ENCODE assay signal across 10 cellular contexts in genomic region chr11:289706-290620, GRCh38. TPM values are rescaled to one million over a fixed set of nuclear protein-coding genes. Genes with fewer than 3 reads are reported as not detected.
DNase-seq lines count a peak whose midpoint lies in the region; ATAC-seq and TF ChIP-seq lines count a peak whose summit lies in the region.
"Had no signal": no experiment of that assay in that cellular context is flagged by ENCODE, and none has a peak within 500 bp of the region (broad histone marks: within the 10 kb centered on the region; RNA-seq: fewer than 3 reads in every experiment).

No MANE protein-coding gene starts in this region.

- no peaks in the 10 kb centered on the region for H3K27me3 ChIP-seq in CD4-positive, CD25-positive, alpha-beta regulatory T cell (ENCODE audit: control insufficient read depth, insufficient read depth, low read length)
- H3K27me3 ChIP-seq in PC-3 (ENCODE audit: low read length) (no peaks in the 10 kb centered on the region), osteoblast (ENCODE audit: insufficient read depth, low read length) (peaks cover 14% of the 10 kb centered on the region)

- peak overlapping the region in 2 of 3 donors; percentile 26 to 36 for H3K27ac Mint-ChIP-seq in CD4-positive, CD25-positive, alpha-beta regulatory T cell

- H3K79me2 ChIP-seq in PC-3 (ENCODE audit: low read length), result no peaks in the 10 kb centered on the region
- H3K79me2 ChIP-seq in osteoblast (ENCODE audit: insufficient read depth, low read length), result no peaks in the 10 kb centered on the region

- CTCF ChIA-PET in PC-3 (lab: Charles Lee), result no interaction called here

- intact Hi-C loops in PC-3 (cut with micrococcal nuclease), result no loop called here

- H3F3A ChIP-seq in PC-3 (ENCODE audit: low read length, unreplicated experiment), result no peaks in the 10 kb centered on the region

- TF ChIP-seq CTCF in PC-3 (conservative IDR thresholded peaks at IDR 0.05; ENCODE audit: low read depth, low read length) (no peak), epithelial cell of proximal tubule (conservative IDR thresholded peaks at IDR 0.05; ENCODE audit: low read depth, low read length) (no peak), osteoblast (IDR thresholded peaks at IDR 0.05; ENCODE audit: extremely low read depth, low read depth, low read length) (no peak)

- no peaks in the 10 kb centered on the region for H4K20me1 ChIP-seq in PC-3 (ENCODE audit: low read length)
- H4K20me1 ChIP-seq in osteoblast (ENCODE audit: insufficient read depth, low read length), result no peaks in the 10 kb centered on the region

- no peak for ATAC-seq in CD4-positive, CD25-positive, alpha-beta regulatory T cell (ENCODE audit: low read depth in 2 of 2)
- ATAC-seq in PC-3 (no peak), HG02970 (IDR thresholded peaks at IDR 0.05; ENCODE audit: low FRiP score, unreplicated experiment) (no peak)

- no peaks in the 10 kb centered on the region for H3K36me3 ChIP-seq in CD4-positive, CD25-positive, alpha-beta regulatory T cell (ENCODE audit: control insufficient read depth, insufficient read depth, low read length)
- no peaks in the 10 kb centered on the region for H3K36me3 ChIP-seq in PC-3 (ENCODE audit: low read depth, low read length)
- no peaks in the 10 kb centered on the region for H3K36me3 ChIP-seq in osteoblast (ENCODE audit: insufficient read depth, low read length)

- peak overlapping the region; percentile 56 for H3K4me2 ChIP-seq in PC-3 (ENCODE audit: low read length)
- H3K4me2 ChIP-seq in osteoblast (ENCODE audit: insufficient read depth, low read length), result peak overlapping the region; percentile 65

- H3K4me3 ChIP-seq in CD4-positive, CD25-positive, alpha-beta regulatory T cell (ENCODE audit: low read depth, low read length), result no peak overlapping the region
- no peak overlapping the region for H3K4me3 ChIP-seq in PC-3 (ENCODE audit: low read length)
- peak overlapping the region; percentile 46 for H3K4me3 ChIP-seq in epithelial cell of proximal tubule (ENCODE audit: low read depth, low read length)
- H3K4me3 ChIP-seq in osteoblast (ENCODE audit: insufficient read depth, low read length), result no peak overlapping the region

- no peaks in the 10 kb centered on the region for H3K36me3 Mint-ChIP-seq in CD4-positive, CD25-positive, alpha-beta regulatory T cell

- H3K9me3 ChIP-seq in CD4-positive, CD25-positive, alpha-beta regulatory T cell (ENCODE audit: control insufficient read depth in 2 of 2, low read length in 2 of 2), result no peaks in the 10 kb centered on the region
- H3K9me3 ChIP-seq in PC-3 (ENCODE audit: low read length), result no peaks in the 10 kb centered on the region
- no peaks in the 10 kb centered on the region for H3K9me3 ChIP-seq in osteoblast (ENCODE audit: low read depth, low read length)

- POLR2A ChIA-PET in PC-3 (lab: Charles Lee; ENCODE audit: unreplicated experiment), result no interaction called here

- H3K27ac ChIP-seq in CD4-positive, CD25-positive, alpha-beta regulatory T cell (ENCODE audit: insufficient read depth, low read length, poor library complexity, severe bottlenecking), result peak overlapping the region; percentile 47
- H3K27ac ChIP-seq in PC-3 (ENCODE audit: low read length), result no peak overlapping the region
- no peak overlapping the region for H3K27ac ChIP-seq in osteoblast (ENCODE audit: low read depth, low read length)

- H3K9me2 ChIP-seq in PC-3 (replicated peaks; ENCODE audit: low read length), result no peaks in the 10 kb centered on the region

- peaks cover 23% of the 10 kb centered on the region for H3K4me1 ChIP-seq in CD4-positive, CD25-positive, alpha-beta regulatory T cell (ENCODE audit: control insufficient read depth, insufficient read depth, low read length, poor library complexity, severe bottlenecking)
- no peaks in the 10 kb centered on the region for H3K4me1 ChIP-seq in PC-3 (ENCODE audit: insufficient read depth, low read length)
- peaks cover 4% of the 10 kb centered on the region for H3K4me1 ChIP-seq in osteoblast (ENCODE audit: insufficient read depth, low read length)

- H3K9me3 Mint-ChIP-seq in CD4-positive, CD25-positive, alpha-beta regulatory T cell, result no peaks in the 10 kb centered on the region

- peaks cover 19% of the 10 kb centered on the region for H3K27me3 Mint-ChIP-seq in CD4-positive, CD25-positive, alpha-beta regulatory T cell

- no peak overlapping the region for H3K9ac ChIP-seq in PC-3 (ENCODE audit: low read length)

- TSS peak; percentile 61 for BruUV-seq in PC-3 (replicated peaks; lab: Mats Ljungman, UMichigan)

- H3K4me1 Mint-ChIP-seq in CD4-positive, CD25-positive, alpha-beta regulatory T cell, result peaks cover 0 to 35% (median 4%) of the 10 kb centered on the region in 4 donors

- no peak for DNase-seq in CD4-positive, CD25-positive, alpha-beta regulatory T cell
- DNase-seq in PC-3, result no peak
- DNase-seq in epithelial cell of proximal tubule (ENCODE audit: low read depth), result no peak
- DNase-seq in osteoblast (ENCODE audit: insufficient read length, low spot score, missing footprints), result peak; percentile 92
- DNase-seq in MV-4-11 (lab: John Stamatoyannopoulos, UW), result no peak
- no peak for DNase-seq in stimulated activated CD4-positive, alpha-beta T cell treated with anti-CD3 and anti-CD28 coated beads, Interleukin-1b, Interleukin-23, amount 100 ng/mL, for 48 hours
- no peak for DNase-seq in NAMALWA (ENCODE audit: low spot score)

- H2AFZ ChIP-seq in PC-3 (ENCODE audit: low read length) (no peak overlapping the region), osteoblast (ENCODE audit: low read length) (no peak overlapping the region)

- peak overlapping the region; percentile 69 to 87 (median 80) for H3K4me3 Mint-ChIP-seq in CD4-positive, CD25-positive, alpha-beta regulatory T cell

RNA-seq across cellular contexts. Expression of gene PGGHG, which starts 1.0 kb away (rescaled TPM):
- total RNA-seq in CD4-positive, CD25-positive, alpha-beta regulatory T cell, result 188 TPM
- polyA plus RNA-seq in CD4-positive, CD25-positive, alpha-beta regulatory T cell, result 1 to 10 TPM; 1.5 to 2.9 (median 2.5) TPM
- 10.6 and 12.4 TPM in 2 replicates for total RNA-seq in PC-3 (2014; rRNA removed)
- 7.8 and 13.1 TPM in 2 replicates for total RNA-seq in epithelial cell of proximal tubule
- 7.7 and 8.7 TPM in 2 replicates for total RNA-seq in osteoblast

RNA-seq across cellular contexts. Expression of gene IFITM5, which starts 9.4 kb away (rescaled TPM):
- total RNA-seq in CD4-positive, CD25-positive, alpha-beta regulatory T cell, result not detected
- polyA plus RNA-seq in CD4-positive, CD25-positive, alpha-beta regulatory T cell, result not detected
- total RNA-seq in PC-3 (2014; rRNA removed) (not detected in 2 replicates), epithelial cell of proximal tubule (not detected in 2 replicates), osteoblast (not detected in 2 replicates)
- total RNA-seq: activated naive CD4-positive, alpha-beta T cell treated with anti-CD3 and anti-CD28 coated beads, Interleukin-2, amount 50 U/mL, for 72 hours; renal cortical epithelial cell had no signal

RNA-seq across cellular contexts. Expression of gene NLRP6, which starts 11.8 kb away (rescaled TPM):
- total RNA-seq in CD4-positive, CD25-positive, alpha-beta regulatory T cell, result 1.8 TPM
- polyA plus RNA-seq in CD4-positive, CD25-positive, alpha-beta regulatory T cell, result 1 to 10 TPM in 3 of 4 donors, under 1 TPM in 1; 0.36 to 4.0 (median 2.4) TPM
- total RNA-seq in PC-3 (2014; rRNA removed) (not detected in 2 replicates), epithelial cell of proximal tubule (not detected in 2 replicates), osteoblast (not detected in 2 replicates)
- total RNA-seq: renal cortical epithelial cell had no signal

RNA-seq across cellular contexts. Expression of gene IFITM2, which starts 17.7 kb away (rescaled TPM):
- total RNA-seq in CD4-positive, CD25-positive, alpha-beta regulatory T cell, result 376 TPM
- polyA plus RNA-seq in CD4-positive, CD25-positive, alpha-beta regulatory T cell, result 1,000 to 10,000 TPM; 1,701 to 2,097 (median 1,858) TPM
- total RNA-seq in PC-3 (2014; rRNA removed), result 36.3 and 49.0 TPM in 2 replicates
- total RNA-seq in epithelial cell of proximal tubule, result 54.7 and 177 TPM in 2 replicates
- total RNA-seq in osteoblast, result 54.5 and 105 TPM in 2 replicates

RNA-seq across cellular contexts. Expression of gene IFITM1, which starts 23.9 kb away (rescaled TPM):
- total RNA-seq in CD4-positive, CD25-positive, alpha-beta regulatory T cell, result 320 TPM
- polyA plus RNA-seq in CD4-positive, CD25-positive, alpha-beta regulatory T cell, result 1,000 to 10,000 TPM; 1,249 to 1,544 (median 1,415) TPM
- 2.0 and 2.2 TPM in 2 replicates for total RNA-seq in PC-3 (2014; rRNA removed)
- total RNA-seq in epithelial cell of proximal tubule, result 15.7 and 56.8 TPM in 2 replicates
- total RNA-seq in osteoblast, result 48.6 and 64.4 TPM in 2 replicates

Comparison
In these comparisons a context has a peak if more than half of its experiments do, and no peak if none do; other contexts are left out.
1. RNA of gene PGGHG, which starts 1.0 kb away (total RNA-seq): 188 TPM in CD4-positive, CD25-positive, alpha-beta regulatory T cell (single experiment); 7.8 to 13.1 TPM in epithelial cell of proximal tubule, 10.6 to 12.4 TPM in PC-3 and 7.7 to 8.7 TPM in osteoblast; every median in the first group is over 10 times any median in the second.